Comparison of ENCODE assay signal across 1 cellular context in genomic region chr3:129023909-129024308, GRCh38.
TF ChIP-seq lines count a peak whose summit lies in the region.

No MANE protein-coding gene starts in this region.

TF ChIP-seq in endothelial cell of umbilical vein, 7 proteins besides CTCF, POLR2A, EP300 and RAD21:
- TF ChIP-seq GATA2 (IDR thresholded peaks at IDR 0.05; ENCODE audit: insufficient read depth, insufficient read length, low read depth, low read length) (no peak), EZH2 (IDR thresholded peaks at IDR 0.05; ENCODE audit: borderline replicate concordance, low read depth, low read length, severe bottlenecking) (no peak), FOS (IDR thresholded peaks at IDR 0.05; ENCODE audit: borderline replicate concordance, insufficient read depth, low read length) (no peak), MAX (IDR thresholded peaks at IDR 0.05; ENCODE audit: insufficient read depth, insufficient read length) (no peak), POLR2AphosphoS5 (IDR thresholded peaks at IDR 0.05; ENCODE audit: insufficient read depth, low read depth, low read length) (no peak), JUN (IDR thresholded peaks at IDR 0.05; ENCODE audit: borderline replicate concordance, insufficient read depth, insufficient read length, low read depth) (no peak), MYC (IDR thresholded peaks at IDR 0.05; ENCODE audit: low read depth, low read length) (no peak)
